22 cellular contexts compared by ENCODE assay signal in the genomic region with DNA sequence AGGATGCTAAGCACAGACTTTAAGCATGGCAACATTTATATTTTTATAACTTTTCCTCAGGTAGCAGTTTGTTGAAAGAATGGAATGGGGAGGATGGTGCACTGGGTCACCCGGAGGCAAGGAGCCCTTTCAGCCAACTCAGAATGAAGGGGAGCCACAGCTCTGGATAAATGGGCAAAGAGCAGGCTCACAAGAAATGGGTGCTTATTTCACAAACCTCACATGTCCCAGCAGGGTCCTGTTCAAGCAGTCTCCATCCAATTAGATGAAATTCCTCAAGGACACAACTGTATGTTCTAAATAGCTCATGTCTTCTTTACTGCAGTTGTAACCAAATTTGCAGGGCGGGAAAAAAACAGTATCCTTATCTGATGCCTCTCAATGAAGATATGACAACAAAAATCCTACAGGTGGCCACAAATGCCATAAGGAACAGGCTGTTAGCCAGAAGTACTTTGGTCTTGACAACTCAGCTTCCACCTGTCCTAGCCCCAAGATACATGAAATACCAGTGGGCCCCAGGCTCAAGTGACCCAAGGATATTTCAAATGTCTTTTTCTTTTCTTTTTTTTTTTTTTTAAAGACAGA. TPM values are rescaled to one million over a fixed set of nuclear protein-coding genes. Genes with fewer than 3 reads are reported as not detected.
A peak's percentile ranks its signal among the peaks of the same experiment; 100 is the strongest.
DNase-seq lines count a peak whose midpoint lies in the region; ATAC-seq, FAIRE-seq and TF ChIP-seq lines count a peak whose summit lies in the region.
"Had no signal": no experiment of that assay in that cellular context is flagged by ENCODE, and none has a peak within 500 bp of the region (broad histone marks: within the 10 kb centered on the region; RNA-seq: fewer than 3 reads in every experiment).

No MANE protein-coding gene starts in this region.

- no peak overlapping the region for H2AFZ ChIP-seq in K562 (ENCODE audit: low read depth, low read length)
- no peak overlapping the region for H2AFZ ChIP-seq in HepG2 (ENCODE audit: low read length)

- ATAC-seq in heart left ventricle = no peak
- ATAC-seq in K562 = peak; percentile 31
- no peak for ATAC-seq in GM19351 (IDR thresholded peaks at IDR 0.05; ENCODE audit: unreplicated experiment)
- no peak for ATAC-seq in HepG2
- ATAC-seq: activated CD8-positive, alpha-beta memory T cell treated with anti-CD3 and anti-CD28 coated beads, Interleukin-2, amount 10 ng/mL, durations not matched to agents 7 days and 5 days; gastrocnemius medialis had no signal

- H3K79me2 ChIP-seq in K562 (ENCODE audit: control insufficient read depth, insufficient read depth, low read length) = peaks cover 95% of the 10 kb centered on the region
- peaks cover 75% of the 10 kb centered on the region for H3K79me2 ChIP-seq in HepG2 (ENCODE audit: insufficient read depth, low read length)

- 93 to 96% (median 94%) methylated on average over 2 of the region's 2 CpGs for WGBS in heart left ventricle, 4 donors
- WGBS in K562 (ENCODE audit: insufficient coverage, low coverage, missing lambda C conversion rate) = 60% methylated on average over 2 of the region's 2 CpGs
- 100% methylated on average over 2 of the region's 2 CpGs for WGBS in HepG2 (ENCODE audit: low lambda C conversion rate)

- no peaks in the 10 kb centered on the region for H3K36me3 Mint-ChIP-seq in mesothelial cell of epicardium

- H3K9me3 ChIP-seq in left ventricle myocardium inferior (replicated peaks) = no peaks in the 10 kb centered on the region
- no peaks in the 10 kb centered on the region for H3K9me3 ChIP-seq in heart left ventricle
- H3K9me3 ChIP-seq in K562 (replicated peaks; ENCODE audit: control insufficient read depth, insufficient read depth, low read depth, low read length) = no peaks in the 10 kb centered on the region
- H3K9me3 ChIP-seq in HepG2 (ENCODE audit: low read length) = no peaks in the 10 kb centered on the region
- H3K9me3 ChIP-seq: colonic mucosa, gastrocnemius medialis, upper lobe of right lung had no signal

- H3K4me3 Mint-ChIP-seq in mesothelial cell of epicardium = no peak overlapping the region
- H3K4me3 Mint-ChIP-seq: activated CD8-positive, alpha-beta memory T cell treated with anti-CD3 and anti-CD28 coated beads, Interleukin-2, amount 10 ng/mL, durations not matched to agents 7 days and 5 days; neural crest cell had no signal

- H3K4me1 Mint-ChIP-seq in mesothelial cell of epicardium = peaks cover 31% of the 10 kb centered on the region

- DNase-seq in left ventricle myocardium inferior = no peak
- no peak for DNase-seq in heart left ventricle
- peak in 3 of 4 experiments; percentile 60 to 68 (median 64) for DNase-seq in K562 (ENCODE audit: extremely low read depth in 1 of 4, low spot score in 3 of 4)
- no peak for DNase-seq in mesothelial cell of epicardium (ENCODE audit: low spot score in 2 of 2, unreplicated experiment in 2 of 2)
- DNase-seq in cerebellum (ENCODE audit: low spot score) = no peak
- DNase-seq in D721Med (ENCODE audit: insufficient read length, low spot score) = no peak
- DNase-seq in HepG2 (ENCODE audit: low spot score) = no peak
- DNase-seq: activated CD4-positive, CD25-positive, alpha-beta regulatory T cell; activated CD8-positive, alpha-beta memory T cell treated with anti-CD3 and anti-CD28 coated beads, Interleukin-2, amount 10 ng/mL, durations not matched to agents 7 days and 5 days; activated gamma-delta T cell; colonic mucosa; COR-L47; gastrocnemius medialis; NCI-H1694; NCI-H226; Right ventricle myocardium superior; stimulated activated naive CD4-positive, alpha-beta T cell treated with Interleukin-2 at 50 U/mL for 16 hours; upper lobe of right lung had no signal

- TF ChIP-seq EP300 in K562 (IDR thresholded peaks at IDR 0.05; ENCODE audit: low read length) = no peak
- no peak for TF ChIP-seq EP300 in HepG2 (IDR thresholded peaks at IDR 0.05; ENCODE audit: low read depth in 2 of 2, low read length in 2 of 2)
- TF ChIP-seq EP300 in HepG2 (CRISPR knock-in tag; IDR thresholded peaks at IDR 0.05; ENCODE audit: borderline replicate concordance) = no peak

- H3K9ac ChIP-seq in K562 (ENCODE audit: insufficient read depth in 1 of 2, low read depth in 2 of 2, low read length in 2 of 2) = no peak overlapping the region
- no peak overlapping the region for H3K9ac ChIP-seq in HepG2 (ENCODE audit: insufficient read depth, low read depth, low read length)

- H3K27ac ChIP-seq in left ventricle myocardium inferior (replicated peaks) (peak overlapping the region; percentile 25), heart left ventricle (peak overlapping the region in 1 of 12 donors; percentile 90), K562 (ENCODE audit: extremely low read depth, low read depth, low read length) (0 out of 3 replicates have a peak overlapping the region, but pooled peaks have one; percentile 0), HepG2 (ENCODE audit: extremely low read length, insufficient read depth, low read length) (no peak overlapping the region)
- H3K27ac ChIP-seq: colonic mucosa had no signal

- POLR2A ChIA-PET in K562 (lab: Yijun Ruan, JAX) = interaction anchor here (0.6 to 2.1 kb wide), 15 partner anchors 8 to 1496 kb away, joined by 3 to 12 read pairs (median 4); a partner anchor contains a TSS
- POLR2A ChIA-PET in HepG2 (lab: Yijun Ruan, JAX) = no interaction called here

- H3K27ac Mint-ChIP-seq in mesothelial cell of epicardium = peak overlapping the region; percentile 39

- CTCF ChIA-PET in K562 (lab: Yijun Ruan, JAX; ENCODE audit: low intra/inter-chr PET ratio) (interaction anchor here (0.6 to 1.9 kb wide), 2 partner anchors 41 to 119 kb away, joined by 3 to 6 read pairs; no protein-coding TSS in a partner anchor), HepG2 (lab: Yijun Ruan, JAX; ENCODE audit: low intra/inter-chr PET ratio, low total read pairs) (no interaction called here)

- no peak overlapping the region for H3K4me3 ChIP-seq in left ventricle myocardium inferior
- no peak overlapping the region for H3K4me3 ChIP-seq in heart left ventricle
- no peak overlapping the region for H3K4me3 ChIP-seq in K562
- no peak overlapping the region for H3K4me3 ChIP-seq in HepG2 (replicated peaks in 1 of 3; ENCODE audit: insufficient read depth in 1 of 3, low read depth in 2 of 3, low read length in 3 of 3)
- H3K4me3 ChIP-seq: colonic mucosa, gastrocnemius medialis, upper lobe of right lung had no signal

- intact Hi-C loops in left ventricle myocardium inferior (cut with micrococcal nuclease) = no loop called here
- intact Hi-C loops in heart left ventricle (cut with DNase I) = loop anchor here in 5 of 10 donors (5.0 to 10.0 kb wide), 3 partner anchors 43 to 84 kb away; a partner anchor contains a TSS
- intact Hi-C loops in K562 (cut with micrococcal nuclease) = no loop called here
- intact Hi-C loops in HepG2 (cut with micrococcal nuclease; ENCODE audit: unreplicated experiment) = no loop called here

- no peak for TF ChIP-seq CTCF in left ventricle myocardium inferior (IDR thresholded peaks at IDR 0.05; ENCODE audit: borderline replicate concordance)
- TF ChIP-seq CTCF in heart left ventricle (IDR thresholded peaks at IDR 0.05) = no peak
- no peak for TF ChIP-seq CTCF in K562 (IDR thresholded peaks at IDR 0.05 in 2 of 3, conservative IDR thresholded peaks at IDR 0.05 in 1 of 3; ENCODE audit: insufficient read depth in 2 of 3, low read depth in 1 of 3, low read length in 3 of 3)
- no peak for TF ChIP-seq CTCF in mesothelial cell of epicardium (IDR thresholded peaks at IDR 0.05; ENCODE audit: unreplicated experiment)
- TF ChIP-seq CTCF in D721Med (IDR thresholded peaks at IDR 0.05; ENCODE audit: insufficient read depth, missing control alignments) = no peak
- TF ChIP-seq CTCF in HepG2 (CRISPR knock-in tag; IDR thresholded peaks at IDR 0.05) = no peak

- in situ Hi-C loops in K562 (cut with MboI) (no loop called here), HepG2 (cut with HindIII; ENCODE audit: extremely low pct_ligation_motif_present, low pct_unique_long_range_greater_than_20kb) (no loop called here)

- no peaks in the 10 kb centered on the region for H3K27me3 Mint-ChIP-seq in mesothelial cell of epicardium (ENCODE audit: low read depth)
- H3K27me3 Mint-ChIP-seq: activated CD8-positive, alpha-beta memory T cell treated with anti-CD3 and anti-CD28 coated beads, Interleukin-2, amount 10 ng/mL, durations not matched to agents 7 days and 5 days had no signal

- H3K36me3 ChIP-seq in left ventricle myocardium inferior (no peaks in the 10 kb centered on the region), heart left ventricle (no peaks in the 10 kb centered on the region), K562 (ENCODE audit: control insufficient read depth, insufficient read depth, low read length) (peaks cover 11% of the 10 kb centered on the region; the same call in 2 of the 3 replicates), HepG2 (replicated peaks in 1 of 2; ENCODE audit: control insufficient read depth in 1 of 2, insufficient read depth in 2 of 2, low read length in 2 of 2) (peaks cover 0 to 14% of the 10 kb centered on the region in 2 experiments; a peak in 2 of 5 replicates)
- H3K36me3 ChIP-seq: colonic mucosa, gastrocnemius medialis, upper lobe of right lung had no signal

- H3K4me2 ChIP-seq in K562 (ENCODE audit: insufficient read depth, low read length) = no peak overlapping the region; the same call in 1 of the 2 replicates
- no peak overlapping the region for H3K4me2 ChIP-seq in HepG2 (ENCODE audit: low read depth, low read length)

- FAIRE-seq in K562 (lab: Jason Lieb, UNC) (no peak), D721Med (lab: Jason Lieb, UNC) (no peak), HepG2 (lab: Jason Lieb, UNC) (no peak)
- FAIRE-seq: astrocyte, HTR-8/SVneo had no signal

- peaks cover 80% of the 10 kb centered on the region for H3K4me1 ChIP-seq in left ventricle myocardium inferior
- H3K4me1 ChIP-seq in heart left ventricle = peaks cover 5 to 76% (median 49%) of the 10 kb centered on the region in 12 donors
- H3K4me1 ChIP-seq in K562 (replicated peaks in 1 of 2; ENCODE audit: control insufficient read depth in 2 of 2, insufficient read depth in 2 of 2, low read length in 2 of 2) = peaks cover 36 to 43% of the 10 kb centered on the region in 2 experiments
- H3K4me1 ChIP-seq in HepG2 (ENCODE audit: insufficient read depth, low read length) = peaks cover 2% of the 10 kb centered on the region

- no peak for TF ChIP-seq RAD21 in K562 (CRISPR knock-in tag; conservative IDR thresholded peaks at IDR 0.05 in 1 of 2, IDR thresholded peaks at IDR 0.05 in 1 of 2)
- TF ChIP-seq RAD21 in HepG2 (CRISPR knock-in tag; IDR thresholded peaks at IDR 0.05) = no peak

- BruUV-seq in K562 (replicated peaks; lab: Mats Ljungman, UMichigan) = no TSS peak
- BruUV-seq in HepG2 (replicated peaks; lab: Mats Ljungman, UMichigan) = no TSS peak

- H3K9me3 Mint-ChIP-seq in mesothelial cell of epicardium = no peaks in the 10 kb centered on the region
- H3K9me3 Mint-ChIP-seq: neural crest cell had no signal

- H4K20me1 ChIP-seq in K562 (replicated peaks; ENCODE audit: control insufficient read depth, insufficient read depth, low read length) = peaks cover 41% of the 10 kb centered on the region
- peaks cover 14% of the 10 kb centered on the region for H4K20me1 ChIP-seq in HepG2 (ENCODE audit: insufficient read depth, low read length)

- no peaks in the 10 kb centered on the region for H3K27me3 ChIP-seq in left ventricle myocardium inferior (ENCODE audit: low read depth)
- no peaks in the 10 kb centered on the region for H3K27me3 ChIP-seq in heart left ventricle
- H3K27me3 ChIP-seq in K562 (ENCODE audit: control insufficient read depth in 2 of 2, insufficient read depth in 2 of 2, low read length in 2 of 2) = no peaks in the 10 kb centered on the region
- no peaks in the 10 kb centered on the region for H3K27me3 ChIP-seq in HepG2 (ENCODE audit: control insufficient read depth in 1 of 2, insufficient read depth in 2 of 2, low read length in 2 of 2)
- H3K27me3 ChIP-seq: colonic mucosa, gastrocnemius medialis, upper lobe of right lung had no signal

- TF ChIP-seq POLR2A in heart left ventricle (IDR thresholded peaks at IDR 0.05) (no peak), K562 (conservative IDR thresholded peaks at IDR 0.05) (no peak), HepG2 (IDR thresholded peaks at IDR 0.05; ENCODE audit: insufficient read depth in 1 of 2, low read depth in 2 of 2, low read length in 2 of 2) (no peak)

- peaks cover 17% of the 10 kb centered on the region for H3K9me1 ChIP-seq in K562 (ENCODE audit: control insufficient read depth, insufficient read depth, low read length)

RNA-seq across cellular contexts. Expression of a gene that starts 48.2 kb away (rescaled TPM):
- 91.7 TPM for total RNA-seq in left ventricle myocardium inferior
- 100 to 1,000 TPM in 6 of 9 donors, 10 to 100 TPM in 3; 30.1 to 140 (median 106) TPM for total RNA-seq in heart left ventricle
- 10 to 100 TPM in 1 of 2 donors, 1 to 10 TPM in 1; 8.0 to 31.8 TPM for polyA plus RNA-seq in heart left ventricle
- total RNA-seq in K562 (2011; cell fraction: chromatin; rRNA removed; ENCODE audit: low replicate concordance) = 220 and 305 TPM in 2 replicates
- total RNA-seq in K562 (2011; cell fraction: nucleolus; rRNA removed) = 68.7 and 81.2 TPM in 2 replicates
- 142 and 210 TPM in 2 replicates for total RNA-seq in K562 (2011; cell fraction: nucleoplasm; rRNA removed)
- total RNA-seq in K562 (2014; rRNA removed) = 183 and 249 TPM in 2 replicates
- total RNA-seq in K562 (2014; rRNA removed; fragmentation: Illumina TruSeq; extraction: Trizol) = 319 and 370 TPM in 2 replicates
- 283 and 289 TPM in 2 replicates for total RNA-seq in K562 (2015; rRNA removed; fragmentation: Illumina TruSeq; extraction: Trizol)
- 464 and 475 TPM in 2 replicates for total RNA-seq in K562 (2021)
- polyA plus RNA-seq in K562 (2011; rRNA removed) = 381 and 575 TPM in 2 replicates
- polyA plus RNA-seq in K562 (2011; cell fraction: cytosol; rRNA removed) = 168 and 240 TPM in 2 replicates
- polyA plus RNA-seq in K562 (2011; cell fraction: nucleus; rRNA removed) = 236 and 309 TPM in 2 replicates
- 233 and 368 TPM in 2 replicates for polyA plus RNA-seq in K562 (2012)
- polyA plus RNA-seq in K562 (2014; fragmentation: Illumina TruSeq; extraction: Trizol) = 260 and 350 TPM in 2 replicates
- 10 to 100 TPM; 46.3 to 51.4 TPM for polyA plus RNA-seq in K562 (2014; fragmentation: Nextera tagmentation; extraction: Ambion mirVana)
- polyA plus RNA-seq in K562 (2014; rRNA removed) = 146 and 212 TPM in 2 replicates
- polyA minus RNA-seq in K562 (2011; rRNA and poly(A)+ RNA removed) = 295 and 429 TPM in 2 replicates
- 100 and 114 TPM in 2 replicates for polyA minus RNA-seq in K562 (2011; cell fraction: cytosol; rRNA and poly(A)+ RNA removed)
- 36.5 and 66.6 TPM in 2 replicates for polyA minus RNA-seq in K562 (2011; cell fraction: nucleus; rRNA and poly(A)+ RNA removed)
- 90.2 to 92.9 TPM (median 90.4 TPM) in 3 replicates for total RNA-seq in mesothelial cell of epicardium
- total RNA-seq in cerebellum = 59.7 TPM
- total RNA-seq in HepG2 (2016; rRNA removed; fragmentation: Illumina TruSeq; extraction: Trizol) = 107 and 154 TPM in 2 replicates
- total RNA-seq in HepG2 (2016; cell fraction: cytosol; rRNA removed; fragmentation: Illumina TruSeq; extraction: Trizol; ENCODE audit: low read depth) = 39.6 and 40.0 TPM in 2 replicates
- 109 and 140 TPM in 2 replicates for total RNA-seq in HepG2 (2016; cell fraction: insoluble cytoplasmic fraction; rRNA removed; fragmentation: Illumina TruSeq; extraction: Trizol)
- total RNA-seq in HepG2 (2016; cell fraction: membrane; rRNA removed; fragmentation: Illumina TruSeq; extraction: Trizol) = 33.8 and 38.8 TPM in 2 replicates
- total RNA-seq in HepG2 (2016; cell fraction: nucleus; rRNA removed; fragmentation: Illumina TruSeq; extraction: Trizol) = 42.1 and 45.3 TPM in 2 replicates
- 92.7 and 114 TPM in 2 replicates for polyA plus RNA-seq in HepG2 (2011; rRNA removed)
- 31.9 and 48.7 TPM in 2 replicates for polyA plus RNA-seq in HepG2 (2011; cell fraction: cytosol; rRNA removed)
- 24.0 TPM in 2 replicates for polyA plus RNA-seq in HepG2 (2011; cell fraction: nucleus; rRNA removed)
- polyA plus RNA-seq in HepG2 (2012) = 75.2 and 78.0 TPM in 2 replicates
- 5.4 and 6.7 TPM in 2 replicates for polyA plus RNA-seq in HepG2 (2016; cell fraction: cytosol; fragmentation: Illumina TruSeq; extraction: Trizol; ENCODE audit: low read depth)
- 98.7 and 119 TPM in 2 replicates for polyA plus RNA-seq in HepG2 (2016; cell fraction: insoluble cytoplasmic fraction; fragmentation: Illumina TruSeq; extraction: Trizol; ENCODE audit: low read depth)
- polyA plus RNA-seq in HepG2 (2016; cell fraction: membrane; fragmentation: Illumina TruSeq; extraction: Trizol; ENCODE audit: low read depth) = 10.3 and 16.3 TPM in 2 replicates
- polyA plus RNA-seq in HepG2 (2016; cell fraction: nucleus; fragmentation: Illumina TruSeq; extraction: Trizol; ENCODE audit: insufficient read depth, low read depth) = 43.1 and 52.9 TPM in 2 replicates
- polyA minus RNA-seq in HepG2 (2011; rRNA and poly(A)+ RNA removed; ENCODE audit: low replicate concordance) = 51.6 and 79.2 TPM in 2 replicates
- 36.6 and 37.6 TPM in 2 replicates for polyA minus RNA-seq in HepG2 (2011; cell fraction: cytosol; rRNA and poly(A)+ RNA removed)
- polyA minus RNA-seq in HepG2 (2011; cell fraction: nucleus; rRNA and poly(A)+ RNA removed) = 25.8 and 27.6 TPM in 2 replicates

Comparison
In these comparisons a context has a peak if more than half of its experiments do, and no peak if none do; other contexts are left out.
1. DNase-seq: peak in K562 (3 of 4); none in left ventricle myocardium inferior (single experiment), heart left ventricle (0 of 5), mesothelial cell of epicardium (0 of 2), cerebellum (single experiment), D721Med (single experiment) and HepG2 (single experiment).